Comparison of ENCODE assay signal across 1 cellular context in the genomic region with DNA sequence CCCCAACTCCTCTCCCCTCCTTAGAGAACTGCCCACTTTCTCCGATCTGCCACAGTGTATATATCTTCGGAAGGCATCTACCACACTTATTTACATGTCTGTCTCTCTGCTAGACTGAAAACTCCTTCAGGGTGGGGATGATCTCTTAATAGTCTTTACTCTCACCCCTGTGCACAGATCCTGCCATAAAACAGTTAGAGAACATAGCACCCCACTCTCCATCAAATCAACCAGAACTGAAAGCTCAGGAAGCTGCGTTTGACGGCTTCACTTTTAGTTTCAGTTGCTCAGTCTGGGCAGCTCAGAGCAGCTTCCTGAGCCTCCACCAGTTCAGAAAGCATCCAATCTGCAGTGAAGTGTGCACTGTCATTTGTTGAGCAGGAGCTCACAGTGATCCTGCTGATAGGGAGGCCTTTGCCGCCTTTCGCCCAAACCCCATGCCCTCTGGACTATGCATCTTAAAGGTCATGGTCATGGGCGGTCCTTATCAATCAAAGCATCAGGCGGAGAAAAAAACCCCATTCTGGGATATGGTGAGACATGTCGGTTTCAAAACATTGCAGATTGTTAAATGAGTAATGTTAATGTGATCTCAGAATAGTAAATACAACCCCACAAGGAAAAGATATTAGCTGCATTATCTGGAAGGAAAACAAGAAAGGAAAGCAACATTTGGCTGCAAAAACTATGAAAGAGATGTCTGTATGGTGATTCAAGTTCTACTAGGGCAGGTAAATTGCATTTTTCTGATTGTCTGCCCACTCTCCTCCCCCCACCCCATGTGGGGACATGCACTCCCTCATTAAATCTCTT.
TF ChIP-seq lines count a peak whose summit lies in the region.

No MANE protein-coding gene starts in this region.

TF ChIP-seq in IMR-90, 13 proteins besides CTCF, POLR2A, EP300 and RAD21 (continued from another document):
- TF ChIP-seq, protein P1, sequence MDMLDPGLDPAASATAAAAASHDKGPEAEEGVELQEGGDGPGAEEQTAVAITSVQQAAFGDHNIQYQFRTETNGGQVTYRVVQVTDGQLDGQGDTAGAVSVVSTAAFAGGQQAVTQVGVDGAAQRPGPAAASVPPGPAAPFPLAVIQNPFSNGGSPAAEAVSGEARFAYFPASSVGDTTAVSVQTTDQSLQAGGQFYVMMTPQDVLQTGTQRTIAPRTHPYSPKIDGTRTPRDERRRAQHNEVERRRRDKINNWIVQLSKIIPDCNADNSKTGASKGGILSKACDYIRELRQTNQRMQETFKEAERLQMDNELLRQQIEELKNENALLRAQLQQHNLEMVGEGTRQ (IDR thresholded peaks at IDR 0.05; ENCODE audit: low read depth, low read length), result no peak
- TF ChIP-seq BHLHE40 (IDR thresholded peaks at IDR 0.05; ENCODE audit: low read depth, low read length), result no peak
- TF ChIP-seq RFX5 (IDR thresholded peaks at IDR 0.05; ENCODE audit: low read depth, low read length), result no peak
